Comparison of ENCODE assay signal across 8 cellular contexts in genomic region chr6:83429857-83430605, GRCh38. TPM values are rescaled to one million over a fixed set of nuclear protein-coding genes. Genes with fewer than 3 reads are reported as not detected.
A peak's percentile ranks its signal among the peaks of the same experiment; 100 is the strongest.
DNase-seq lines count a peak whose midpoint lies in the region; ATAC-seq and TF ChIP-seq lines count a peak whose summit lies in the region.

No MANE protein-coding gene starts in this region.

- peaks cover 12% of the 10 kb centered on the region for H3K4me1 Mint-ChIP-seq in progenitor cell of endocrine pancreas (ENCODE audit: low read depth)

- H3K4me3 ChIP-seq in cardiac muscle cell = peak overlapping the region; percentile 47

- H3K27ac ChIP-seq in VCaP (peak overlapping the region; percentile 78), cardiac muscle cell (no peak overlapping the region)

- peak overlapping the region; percentile 80 for H3K4me3 Mint-ChIP-seq in progenitor cell of endocrine pancreas (ENCODE audit: low read depth)

- peaks cover 11% of the 10 kb centered on the region for H3K36me3 Mint-ChIP-seq in progenitor cell of endocrine pancreas (ENCODE audit: insufficient read depth)

- H3K27me3 Mint-ChIP-seq in progenitor cell of endocrine pancreas = no peaks in the 10 kb centered on the region

- TF ChIP-seq CTCF in VCaP (conservative IDR thresholded peaks at IDR 0.05) (no peak), cardiac muscle cell (IDR thresholded peaks at IDR 0.05; ENCODE audit: low read depth, low read length) (no peak), progenitor cell of endocrine pancreas (IDR thresholded peaks at IDR 0.05; ENCODE audit: unreplicated experiment) (no peak)

- H3K27me3 ChIP-seq in cardiac muscle cell = no peaks in the 10 kb centered on the region

- H3K27ac Mint-ChIP-seq in progenitor cell of endocrine pancreas = peak overlapping the region; percentile 92

- peaks cover 8% of the 10 kb centered on the region for H3K9me3 Mint-ChIP-seq in progenitor cell of endocrine pancreas (ENCODE audit: low read depth)

- peak; percentile 47 to 60 for DNase-seq in cardiac muscle cell (ENCODE audit: low read depth in 1 of 2, low spot score in 1 of 2)
- no peak for DNase-seq in progenitor cell of endocrine pancreas (ENCODE audit: low spot score, unreplicated experiment)
- no peak for DNase-seq in NCI-H226
- no peak for DNase-seq in NCI-H2081 treated with DMSO at 0.1 percent for 48 hours (lab: John Stamatoyannopoulos, UW)
- no peak for DNase-seq in Kasumi-1 (lab: John Stamatoyannopoulos, UW)

- peak; percentile 2 for ATAC-seq in GM19025 (IDR thresholded peaks at IDR 0.05; ENCODE audit: low read depth, unreplicated experiment)
- peak; percentile 1 for ATAC-seq in HG03097 (IDR thresholded peaks at IDR 0.05; ENCODE audit: low FRiP score, unreplicated experiment)

- no peaks in the 10 kb centered on the region for H3K36me3 ChIP-seq in cardiac muscle cell

- peaks cover 9% of the 10 kb centered on the region for H3K4me1 ChIP-seq in cardiac muscle cell (ENCODE audit: low read depth)

- H3K9me3 ChIP-seq in cardiac muscle cell (ENCODE audit: low read depth) = no peaks in the 10 kb centered on the region

RNA-seq across cellular contexts. Expression of gene ME1, which starts 0.8 kb away (rescaled TPM):
- total RNA-seq in cardiac muscle cell = 1.6 and 2.0 TPM in 2 replicates
- 4.8 and 6.6 TPM in 2 replicates for polyA plus RNA-seq in cardiac muscle cell
- 7.9 and 9.5 TPM in 2 replicates for total RNA-seq in progenitor cell of endocrine pancreas

Comparison
In these comparisons a context has a peak if more than half of its experiments do, and no peak if none do; other contexts are left out.
1. DNase-seq: peak in cardiac muscle cell (2 of 2); none in progenitor cell of endocrine pancreas (single experiment), NCI-H226 (single experiment), NCI-H2081 treated with DMSO at 0.1 percent for 48 hours (single experiment) and Kasumi-1 (0 of 2).